17 cellular contexts compared by ENCODE assay signal in genomic region chr2:171469176-171469575, GRCh38. TPM values are rescaled to one million over a fixed set of nuclear protein-coding genes. Genes with fewer than 3 reads are reported as not detected.
DNase-seq lines count a peak whose midpoint lies in the region; ATAC-seq and TF ChIP-seq lines count a peak whose summit lies in the region.
"Had no signal": no experiment of that assay in that cellular context is flagged by ENCODE, and none has a peak within 500 bp of the region (broad histone marks: within the 10 kb centered on the region; RNA-seq: fewer than 3 reads in every experiment).

No MANE protein-coding gene starts in this region.

- no peak overlapping the region for H2BK5ac ChIP-seq in mesenchymal stem cell (ENCODE audit: low read depth, low read length, poor library complexity, severe bottlenecking)

- peaks cover 1% of the 10 kb centered on the region for H3K4me1 ChIP-seq in mesenchymal stem cell (ENCODE audit: control insufficient read depth, insufficient read depth, low read depth, low read length)
- H3K4me1 ChIP-seq: SJSA1 had no signal

- no peak overlapping the region for H2BK120ac ChIP-seq in mesenchymal stem cell (ENCODE audit: low read depth, low read length)

- no peak overlapping the region for H2BK15ac ChIP-seq in mesenchymal stem cell (ENCODE audit: low read depth, poor library complexity, severe bottlenecking)

- H4K8ac ChIP-seq in mesenchymal stem cell (ENCODE audit: low read length) = no peak overlapping the region

- H2AFZ ChIP-seq in mesenchymal stem cell (ENCODE audit: low read depth, low read length) = no peak overlapping the region

- peaks cover 8% of the 10 kb centered on the region for H3K36me3 ChIP-seq in brain microvascular endothelial cell (replicated peaks)
- peaks cover 0 to 56% of the 10 kb centered on the region in 2 experiments for H3K36me3 ChIP-seq in mesenchymal stem cell (ENCODE audit: control insufficient read depth in 1 of 2, insufficient read depth in 2 of 2, low read depth in 1 of 2, low read length in 2 of 2)

- no peak overlapping the region for H3K23ac ChIP-seq in mesenchymal stem cell (ENCODE audit: low read length in 2 of 2)

- H4K91ac ChIP-seq in mesenchymal stem cell (ENCODE audit: low read length) = no peak overlapping the region

- no peaks in the 10 kb centered on the region for H3K9me3 ChIP-seq in mesenchymal stem cell (ENCODE audit: control insufficient read depth, low read length)
- H3K9me3 ChIP-seq: SJSA1 had no signal

- H3K4me2 ChIP-seq in mesenchymal stem cell (ENCODE audit: low read length, poor library complexity, severe bottlenecking) = no peak overlapping the region

- H2BK12ac ChIP-seq in mesenchymal stem cell (ENCODE audit: low read length in 2 of 2) = no peak overlapping the region

- H3K9ac ChIP-seq in mesenchymal stem cell (ENCODE audit: low read length) = no peak overlapping the region

- 97% methylated on average over 3 of the region's 4 CpGs for WGBS in mesenchymal stem cell

- no peak overlapping the region for H3K14ac ChIP-seq in mesenchymal stem cell (ENCODE audit: low read length in 2 of 2)

- DNase-seq in AG04449 (ENCODE audit: low read depth, low spot score) (peak; percentile 49), GM04503 (ENCODE audit: low read depth) (peak; percentile 6), brain microvascular endothelial cell (peak; percentile 24), mesenchymal stem cell (no peak), NCI-H446 treated with DMSO at 0.1 percent for 48 hours (lab: John Stamatoyannopoulos, UW) (no peak), NCI-H1048 (lab: John Stamatoyannopoulos, UW) (no peak), NAMALWA (ENCODE audit: low spot score) (no peak)
- DNase-seq: CD4-positive, alpha-beta memory T cell; DND-41; H7; NCI-H1436 treated with DMSO at 0.1 percent for 48 hours; NCI-H226; NCI-H526 treated with DMSO at 0.1 percent for 48 hours; OCI-M1; RPMI8226 had no signal

- TF ChIP-seq CTCF in AG04449 (IDR thresholded peaks at IDR 0.05; ENCODE audit: insufficient read depth, low read length, missing control alignments) (no peak), brain microvascular endothelial cell (IDR thresholded peaks at IDR 0.05; ENCODE audit: low read depth, low read length, missing control alignments) (no peak)

- POLR2A ChIA-PET in AG04449 (lab: Yijun Ruan, JAX) = no interaction called here

- CTCF ChIA-PET in AG04449 (lab: Yijun Ruan, JAX) = no interaction called here

- ATAC-seq in GM21825 (IDR thresholded peaks at IDR 0.05; ENCODE audit: unreplicated experiment) = no peak

- H3K27me3 ChIP-seq in brain microvascular endothelial cell (replicated peaks) = no peaks in the 10 kb centered on the region
- no peaks in the 10 kb centered on the region for H3K27me3 ChIP-seq in mesenchymal stem cell (ENCODE audit: control insufficient read depth in 1 of 2, insufficient read depth in 1 of 2, low read length in 2 of 2)
- H3K27me3 ChIP-seq: SJSA1 had no signal

- in situ Hi-C loops in brain microvascular endothelial cell (cut with HindIII; ENCODE audit: low pct_ligation_motif_present, low sequenced_read_pairs) = no loop called here

- H3K79me1 ChIP-seq in mesenchymal stem cell (replicated peaks; ENCODE audit: low read length, poor library complexity, severe bottlenecking) = peaks cover 1% of the 10 kb centered on the region

- H3K4me3 ChIP-seq in AG04449 (ENCODE audit: low read depth, low read length) = no peak overlapping the region
- no peak overlapping the region for H3K4me3 ChIP-seq in brain microvascular endothelial cell (ENCODE audit: low read depth, low read length)
- H3K4me3 ChIP-seq in mesenchymal stem cell (ENCODE audit: insufficient read depth in 1 of 2, low read depth in 1 of 2, low read length in 2 of 2) = no peak overlapping the region
- H3K4me3 ChIP-seq: SJSA1 had no signal

- no peak overlapping the region for H3K27ac ChIP-seq in brain microvascular endothelial cell
- H3K27ac ChIP-seq in mesenchymal stem cell (ENCODE audit: low read length, poor library complexity, severe bottlenecking) = peak overlapping the region; percentile 77
- H3K27ac ChIP-seq: SJSA1 had no signal

- H2AK5ac ChIP-seq in mesenchymal stem cell (ENCODE audit: low read length, severe bottlenecking) = no peak overlapping the region

- no peak overlapping the region for H3K4ac ChIP-seq in mesenchymal stem cell (ENCODE audit: low read depth in 1 of 2, low read length in 2 of 2)

- H3K18ac ChIP-seq in mesenchymal stem cell (ENCODE audit: low read depth in 1 of 2, low read length in 2 of 2) = no peak overlapping the region

RNA-seq across cellular contexts. Expression of gene DCAF17, which starts 35.1 kb away (rescaled TPM):
- polyA plus RNA-seq in mesenchymal stem cell (2013, experiment 1 of 2) = 5.9 TPM
- 6.7 TPM for polyA plus RNA-seq in mesenchymal stem cell (2013, experiment 2 of 2)

RNA-seq across cellular contexts. Expression of gene METTL8, which starts 35.4 kb away (rescaled TPM):
- 15.9 TPM for polyA plus RNA-seq in mesenchymal stem cell (2013, experiment 1 of 2)
- polyA plus RNA-seq in mesenchymal stem cell (2013, experiment 2 of 2) = 14.7 TPM

RNA-seq across cellular contexts. Expression of gene CYBRD1, which starts 53.1 kb away (rescaled TPM):
- polyA plus RNA-seq in mesenchymal stem cell (2013, experiment 1 of 2) = 70.7 TPM
- polyA plus RNA-seq in mesenchymal stem cell (2013, experiment 2 of 2) = 74.4 TPM

Comparison
In these comparisons a context has a peak if more than half of its experiments do, and no peak if none do; other contexts are left out.
1. DNase-seq: peak in AG04449 (single experiment), GM04503 (single experiment) and brain microvascular endothelial cell (single experiment); none in mesenchymal stem cell (single experiment), NCI-H446 treated with DMSO at 0.1 percent for 48 hours (single experiment), NCI-H1048 (single experiment) and NAMALWA (single experiment).